Comparison of ENCODE assay signal across 12 cellular contexts in the genomic region with DNA sequence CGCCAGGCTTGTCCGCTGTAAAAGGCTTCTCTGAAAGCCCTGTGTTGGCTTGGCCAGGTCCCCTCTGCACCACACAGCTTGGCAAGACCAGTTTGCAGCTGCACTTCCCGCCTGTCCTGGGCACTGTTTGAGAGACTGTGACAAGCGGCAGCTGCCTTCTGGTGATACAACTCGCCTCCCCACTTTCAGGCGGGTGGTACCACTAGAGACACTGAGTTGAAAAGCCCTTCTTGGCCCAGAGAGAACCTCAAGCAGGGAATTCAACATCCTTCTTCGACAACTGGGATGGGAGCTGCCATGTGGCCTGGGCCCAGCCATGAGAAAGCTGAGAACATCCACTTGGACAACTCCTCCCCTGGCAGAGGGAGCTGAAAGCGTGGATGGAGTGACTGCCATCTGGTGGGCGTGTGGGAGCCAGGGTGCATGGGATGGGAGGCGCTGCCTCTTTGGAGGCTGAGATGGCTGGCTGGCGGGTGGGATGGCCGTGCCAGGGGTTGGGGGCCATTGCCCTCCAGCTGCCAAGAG.
DNase-seq lines count a peak whose midpoint lies in the region; ATAC-seq and TF ChIP-seq lines count a peak whose summit lies in the region.
"Had no signal": no experiment of that assay in that cellular context is flagged by ENCODE, and none has a peak within 500 bp of the region (broad histone marks: within the 10 kb centered on the region; RNA-seq: fewer than 3 reads in every experiment).

No MANE protein-coding gene starts in this region.

- H3K4me3 ChIP-seq in epithelial cell of proximal tubule (ENCODE audit: low read depth, low read length), result no peak overlapping the region
- H3K4me3 ChIP-seq in lower leg skin (ENCODE audit: low read depth, poor library complexity, severe bottlenecking), result no peak overlapping the region
- H3K4me3 ChIP-seq: thyroid gland had no signal

- TF ChIP-seq POLR2A in lower leg skin (IDR thresholded peaks at IDR 0.05), result no peak

- ATAC-seq in GM18502 (IDR thresholded peaks at IDR 0.05; ENCODE audit: poor library complexity, unreplicated experiment) (no peak), GM18858 (IDR thresholded peaks at IDR 0.05; ENCODE audit: unreplicated experiment) (no peak)
- ATAC-seq: activated CD8-positive, alpha-beta memory T cell treated with anti-CD3 and anti-CD28 coated beads, Interleukin-2, amount 10 ng/mL, durations not matched to agents 7 days and 5 days had no signal

- H3K27ac ChIP-seq in 22Rv1, result no peak overlapping the region
- H3K27ac ChIP-seq: thyroid gland had no signal

- intact Hi-C loops in lower leg skin (cut with DNase I; ENCODE audit: low total_unique reads), result no loop called here

- peak; percentile 48 for TF ChIP-seq CTCF in 22Rv1 (IDR thresholded peaks at IDR 0.05)
- TF ChIP-seq CTCF in epithelial cell of proximal tubule (conservative IDR thresholded peaks at IDR 0.05; ENCODE audit: low read depth, low read length), result peak; percentile 45
- TF ChIP-seq CTCF in lower leg skin (IDR thresholded peaks at IDR 0.05), result no peak

- 76 to 89% methylated on average over 12 of the region's 12 CpGs for WGBS in lower leg skin, 2 donors

- DNase-seq in ELF-1 (ENCODE audit: low read depth, low spot score), result peak; percentile 31
- peak; percentile 23 to 32 for DNase-seq in NCI-H1930 (lab: John Stamatoyannopoulos, UW)
- DNase-seq in epithelial cell of proximal tubule (ENCODE audit: low read depth), result no peak
- DNase-seq in lower leg skin (ENCODE audit: low spot score in 2 of 2), result no peak
- no peak for DNase-seq in OCI-M1 (lab: John Stamatoyannopoulos, UW)
- DNase-seq: activated CD8-positive, alpha-beta memory T cell treated with anti-CD3 and anti-CD28 coated beads, Interleukin-2, amount 10 ng/mL, durations not matched to agents 7 days and 5 days; glutamatergic neuron; MM.1S; thyroid gland had no signal

Comparison
In these comparisons a context has a peak if more than half of its experiments do, and no peak if none do; other contexts are left out.
1. CTCF ChIP-seq: peak in 22Rv1 (single experiment) and epithelial cell of proximal tubule (single experiment); none in lower leg skin (0 of 3).
2. DNase-seq: peak in ELF-1 (single experiment) and NCI-H1930 (2 of 2); none in epithelial cell of proximal tubule (single experiment), lower leg skin (0 of 2) and OCI-M1 (single experiment).